ENCODE assay signal across 13 cellular contexts in the genomic region with DNA sequence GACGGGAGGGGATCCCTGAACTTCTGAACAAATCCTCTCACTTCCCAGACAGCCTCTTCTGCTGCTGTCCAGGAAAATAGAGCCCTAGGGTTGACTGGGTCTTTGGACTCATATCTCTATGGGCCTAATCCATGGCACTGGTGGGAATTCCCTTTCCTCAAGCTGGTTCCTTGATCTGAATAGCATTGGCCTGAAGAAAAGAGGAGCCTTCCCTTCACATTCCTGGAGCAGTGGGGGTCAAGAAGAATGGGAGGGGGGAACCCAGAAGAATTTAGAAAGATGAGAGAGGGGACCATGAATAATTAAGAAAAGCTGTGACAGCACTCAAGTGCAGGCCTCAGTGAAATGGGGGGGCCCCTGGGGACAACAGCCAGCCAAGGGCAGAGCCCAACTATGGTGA.
"Had no signal": no experiment of that assay in that cellular context is flagged by ENCODE, and none has a peak within 500 bp of the region (broad histone marks: within the 10 kb centered on the region; RNA-seq: fewer than 3 reads in every experiment).

No MANE protein-coding gene starts in this region.

- H3K9me3 ChIP-seq: ascending aorta, psoas muscle, right lobe of liver, spleen had no signal

- H3K36me3 ChIP-seq: right lobe of liver had no signal

- DNase-seq: activated CD4-positive, alpha-beta T cell treated with anti-CD3 and anti-CD28 coated beads, Interleukin-2, amount 50 U/mL, for 48 hours; activated CD4-positive, CD25-positive, alpha-beta regulatory T cell treated with anti-CD3 and anti-CD28 coated beads, Interleukin-2, amount 50 U/mL, for 72 hours; activated naive CD4-positive, alpha-beta T cell treated with anti-CD3 and anti-CD28 coated beads for 36 hours; activated naive CD8-positive, alpha-beta T cell treated with anti-CD3 and anti-CD28 coated beads, Interleukin-2, amount 50 U/mL, for 24 hours; effector memory CD4-positive, alpha-beta T cell; foreskin melanocyte; head of caudate nucleus; immature natural killer cell; psoas muscle; right lobe of liver; stimulated activated naive CD8-positive, alpha-beta T cell treated with anti-CD3 and anti-CD28 coated beads, Interleukin-15, amount 100 ng/mL, for 72 hours had no signal

- ATAC-seq: activated naive CD8-positive, alpha-beta T cell treated with anti-CD3 and anti-CD28 coated beads, Interleukin-2, amount 50 U/mL, for 24 hours; psoas muscle; right lobe of liver; stimulated activated naive CD8-positive, alpha-beta T cell treated with anti-CD3 and anti-CD28 coated beads, Interleukin-15, amount 100 ng/mL, for 72 hours had no signal

- H3K27me3 ChIP-seq: ascending aorta, right lobe of liver had no signal

- H3K4me3 ChIP-seq: ascending aorta, psoas muscle, right lobe of liver, spleen had no signal

- H3K4me1 ChIP-seq: ascending aorta, right lobe of liver, spleen had no signal

- H3K27ac ChIP-seq: ascending aorta, psoas muscle, right lobe of liver, spleen had no signal
